1 cellular context compared by ENCODE assay signal in genomic region chr21:40271169-40271568, GRCh38.
TF ChIP-seq lines count a peak whose summit lies in the region.

No MANE protein-coding gene starts in this region.

TF ChIP-seq in H1, 55 proteins besides CTCF, POLR2A, EP300 and RAD21 (continued from another document):
- TF ChIP-seq CHD7 (IDR thresholded peaks at IDR 0.05; ENCODE audit: insufficient replicate concordance, low read length) (no peak), SUZ12 (IDR thresholded peaks at IDR 0.05; ENCODE audit: low read length) (no peak), POLR2AphosphoS5 (IDR thresholded peaks at IDR 0.05; ENCODE audit: low read depth, low read length) (no peak), KDM1A (IDR thresholded peaks at IDR 0.05; ENCODE audit: borderline replicate concordance, low read length) (no peak), ZNF274 (IDR thresholded peaks at IDR 0.05; ENCODE audit: borderline replicate concordance, extremely low read depth, low read length) (no peak), BACH1 (IDR thresholded peaks at IDR 0.05; ENCODE audit: low read length) (no peak), RNF2 (IDR thresholded peaks at IDR 0.05; ENCODE audit: borderline replicate concordance, low read depth, low read length, missing control alignments, poor library complexity, severe bottlenecking) (no peak), SRF (IDR thresholded peaks at IDR 0.05; ENCODE audit: low read depth, low read length) (no peak), SP2 (IDR thresholded peaks at IDR 0.05; ENCODE audit: low read length) (no peak)
- TF ChIP-seq, protein P1, sequence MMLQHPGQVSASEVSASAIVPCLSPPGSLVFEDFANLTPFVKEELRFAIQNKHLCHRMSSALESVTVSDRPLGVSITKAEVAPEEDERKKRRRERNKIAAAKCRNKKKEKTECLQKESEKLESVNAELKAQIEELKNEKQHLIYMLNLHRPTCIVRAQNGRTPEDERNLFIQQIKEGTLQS (IDR thresholded peaks at IDR 0.05; ENCODE audit: insufficient read depth, low read depth, low read length), result no peak
TF ChIP-seq in H1: peak in this region for 0.
